8 cellular contexts compared by ENCODE assay signal in genomic region chr18:12703096-12703567, GRCh38. TPM values are rescaled to one million over a fixed set of nuclear protein-coding genes. Genes with fewer than 3 reads are reported as not detected.
DNase-seq lines count a peak whose midpoint lies in the region; ATAC-seq, FAIRE-seq and TF ChIP-seq lines count a peak whose summit lies in the region.

No MANE protein-coding gene starts in this region.

- no peaks in the 10 kb centered on the region for H4K20me1 ChIP-seq in HepG2 (ENCODE audit: insufficient read depth, low read length)

- no peak overlapping the region for H2AFZ ChIP-seq in HepG2 (ENCODE audit: low read length)

- CTCF ChIA-PET in Caco-2 (lab: Charles Lee) = interaction anchor here (1.3 kb wide), 1 partner anchor 326 kb away, joined by 4 read pairs; the partner anchor contains the start of gene AFG3L2
- CTCF ChIA-PET in HepG2 (lab: Yijun Ruan, JAX; ENCODE audit: low intra/inter-chr PET ratio, low total read pairs) = no interaction called here

- peak overlapping the region; percentile 83 for H3K4me2 ChIP-seq in HepG2 (ENCODE audit: low read depth, low read length)

- H3K36me3 Mint-ChIP-seq in Caco-2 (ENCODE audit: insufficient read depth, unreplicated experiment) (peaks cover 53% of the 10 kb centered on the region), type B pancreatic cell (peaks cover 23% of the 10 kb centered on the region)

- H3K27me3 Mint-ChIP-seq in Caco-2 (ENCODE audit: insufficient read depth, unreplicated experiment) (no peaks in the 10 kb centered on the region), type B pancreatic cell (no peaks in the 10 kb centered on the region)

- H3K4me1 ChIP-seq in Caco-2 = peaks cover 19% of the 10 kb centered on the region
- H3K4me1 ChIP-seq in adipocyte (ENCODE audit: control insufficient read depth, insufficient read depth, low read length) = peaks cover 32% of the 10 kb centered on the region
- H3K4me1 ChIP-seq in HepG2 (ENCODE audit: insufficient read depth, low read length) = peaks cover 56% of the 10 kb centered on the region

- TF ChIP-seq RAD21 in HepG2 (CRISPR knock-in tag; IDR thresholded peaks at IDR 0.05) = no peak

- H3K4me3 Mint-ChIP-seq in Caco-2 (ENCODE audit: unreplicated experiment) (peak overlapping the region; percentile 92), type B pancreatic cell (peak overlapping the region; percentile 96)

- no peak for DNase-seq in Caco-2
- DNase-seq in adipocyte (ENCODE audit: low read depth) = no peak
- DNase-seq in HepG2 (ENCODE audit: low spot score) = no peak
- DNase-seq in type B pancreatic cell (ENCODE audit: extremely low spot score, unreplicated experiment) = no peak
- DNase-seq in D721Med (ENCODE audit: insufficient read length, low spot score) = no peak
- DNase-seq in NOMO-1 treated with dmso at 0.1 percent for 144 hours (lab: John Stamatoyannopoulos, UW; ENCODE audit: unreplicated experiment) = no peak

- BruUV-seq in Caco-2 (replicated peaks; lab: Mats Ljungman, UMichigan) = no TSS peak
- no TSS peak for BruUV-seq in HepG2 (replicated peaks; lab: Mats Ljungman, UMichigan)

- H3K9me3 ChIP-seq in Caco-2 = no peaks in the 10 kb centered on the region
- no peaks in the 10 kb centered on the region for H3K9me3 ChIP-seq in adipocyte (ENCODE audit: control insufficient read depth, low read length)
- H3K9me3 ChIP-seq in HepG2 (ENCODE audit: low read length) = no peaks in the 10 kb centered on the region

- in situ Hi-C loops in HepG2 (cut with HindIII; ENCODE audit: extremely low pct_ligation_motif_present, low pct_unique_long_range_greater_than_20kb) = no loop called here

- TF ChIP-seq POLR2A in HepG2 (IDR thresholded peaks at IDR 0.05; ENCODE audit: insufficient read depth in 1 of 2, low read depth in 2 of 2, low read length in 2 of 2) = no peak; a peak in 2 of 4 replicates

- H3K27me3 ChIP-seq in Caco-2 (replicated peaks; ENCODE audit: control insufficient read depth, insufficient read depth, low read length) (no peaks in the 10 kb centered on the region), adipocyte (replicated peaks; ENCODE audit: control insufficient read depth, insufficient read depth, low read length) (no peaks in the 10 kb centered on the region), HepG2 (ENCODE audit: control insufficient read depth in 1 of 2, insufficient read depth in 2 of 2, low read length in 2 of 2) (no peaks in the 10 kb centered on the region; a peak in 2 of 5 replicates)

- H3K27ac Mint-ChIP-seq in Caco-2 (ENCODE audit: unreplicated experiment) (peak overlapping the region; percentile 100), type B pancreatic cell (peak overlapping the region; percentile 91)

- WGBS in HepG2 (ENCODE audit: low lambda C conversion rate) = under 1% methylated on average over 11 of the region's 28 CpGs

- H3K79me2 ChIP-seq in HepG2 (ENCODE audit: insufficient read depth, low read length) = peaks cover 73% of the 10 kb centered on the region

- TF ChIP-seq CTCF in Caco-2 (IDR thresholded peaks at IDR 0.05; ENCODE audit: insufficient read depth in 1 of 2, low read depth in 1 of 2, low read length in 1 of 2, severe bottlenecking in 1 of 2, unreplicated experiment in 1 of 2) = no peak
- no peak for TF ChIP-seq CTCF in HepG2 (CRISPR knock-in tag; IDR thresholded peaks at IDR 0.05)
- TF ChIP-seq CTCF in type B pancreatic cell (conservative IDR thresholded peaks at IDR 0.05) = no peak
- TF ChIP-seq CTCF in D721Med (IDR thresholded peaks at IDR 0.05; ENCODE audit: insufficient read depth, missing control alignments) = no peak

- H3K4me3 ChIP-seq in Caco-2 (ENCODE audit: low read depth, low read length) (peak overlapping the region; percentile 50), adipocyte (ENCODE audit: low read length) (peak overlapping the region; percentile 100), HepG2 (replicated peaks in 1 of 3; ENCODE audit: insufficient read depth in 1 of 3, low read depth in 2 of 3, low read length in 3 of 3) (peak overlapping the region; percentile 91 to 99 (median 93))

- peaks cover 24% of the 10 kb centered on the region for H3K4me1 Mint-ChIP-seq in Caco-2 (ENCODE audit: low read depth, unreplicated experiment)
- peaks cover 38% of the 10 kb centered on the region for H3K4me1 Mint-ChIP-seq in type B pancreatic cell (ENCODE audit: unreplicated experiment)

- H3K9me3 Mint-ChIP-seq in Caco-2 (ENCODE audit: unreplicated experiment) (no peaks in the 10 kb centered on the region), type B pancreatic cell (no peaks in the 10 kb centered on the region)

- POLR2A ChIA-PET in Caco-2 (lab: Charles Lee) = interaction anchor here (0.6 to 1.7 kb wide), 7 partner anchors 10 to 326 kb away, joined by 3 to 9 read pairs (median 4); partner anchors contain the start of genes AFG3L2, CEP192 and PTPN2
- POLR2A ChIA-PET in HepG2 (lab: Yijun Ruan, JAX) = interaction anchor here (0.9 to 2.9 kb wide), 13 partner anchors 9 to 326 kb away, joined by 3 to 15 read pairs (median 5); partner anchors contain the start of genes AFG3L2, CEP192, PTPN2 and SEH1L

- no peak for FAIRE-seq in HepG2 (lab: Jason Lieb, UNC)
- no peak for FAIRE-seq in D721Med (lab: Jason Lieb, UNC)

- H3K36me3 ChIP-seq in Caco-2 (ENCODE audit: control insufficient read depth, insufficient read depth, low read length) (peaks cover 1% of the 10 kb centered on the region; the same call in 1 of the 2 replicates), adipocyte (ENCODE audit: control insufficient read depth, insufficient read depth, low read length, severe bottlenecking) (peaks cover 20% of the 10 kb centered on the region), HepG2 (replicated peaks in 1 of 2; ENCODE audit: control insufficient read depth in 1 of 2, insufficient read depth in 2 of 2, low read length in 2 of 2) (peaks cover 4 to 30% of the 10 kb centered on the region in 2 experiments)

- H3K27ac ChIP-seq in HepG2 (ENCODE audit: extremely low read length, insufficient read depth, low read length) = peak overlapping the region; percentile 89

- ATAC-seq in HG02571 (IDR thresholded peaks at IDR 0.05; ENCODE audit: unreplicated experiment) = peak; percentile 33
- no peak for ATAC-seq in HepG2
- no peak for ATAC-seq in HG02938 (IDR thresholded peaks at IDR 0.05; ENCODE audit: unreplicated experiment)

- TF ChIP-seq EP300 in HepG2 (IDR thresholded peaks at IDR 0.05; ENCODE audit: low read depth in 2 of 2, low read length in 2 of 2) = no peak
- TF ChIP-seq EP300 in HepG2 (CRISPR knock-in tag; IDR thresholded peaks at IDR 0.05; ENCODE audit: borderline replicate concordance) = no peak

- H3K9ac ChIP-seq in adipocyte (ENCODE audit: low read length) (peak overlapping the region; percentile 100), HepG2 (ENCODE audit: insufficient read depth, low read depth, low read length) (peak overlapping the region; percentile 93)

- intact Hi-C loops in Caco-2 (cut with micrococcal nuclease; ENCODE audit: unreplicated experiment) (no loop called here), HepG2 (cut with micrococcal nuclease; ENCODE audit: unreplicated experiment) (no loop called here)

RNA-seq across cellular contexts. Expression of gene PSMG2, which starts 0.3 kb away (rescaled TPM):
- 106 and 108 TPM in 2 replicates for total RNA-seq in Caco-2 (2022)
- 94.8 and 133 TPM in 2 replicates for total RNA-seq in HepG2 (2016; rRNA removed; fragmentation: Illumina TruSeq; extraction: Trizol)
- 45.3 and 48.4 TPM in 2 replicates for total RNA-seq in HepG2 (2016; cell fraction: cytosol; rRNA removed; fragmentation: Illumina TruSeq; extraction: Trizol; ENCODE audit: low read depth)
- total RNA-seq in HepG2 (2016; cell fraction: insoluble cytoplasmic fraction; rRNA removed; fragmentation: Illumina TruSeq; extraction: Trizol) = 94.6 and 133 TPM in 2 replicates
- 77.8 and 78.0 TPM in 2 replicates for total RNA-seq in HepG2 (2016; cell fraction: membrane; rRNA removed; fragmentation: Illumina TruSeq; extraction: Trizol)
- 49.2 and 51.5 TPM in 2 replicates for total RNA-seq in HepG2 (2016; cell fraction: nucleus; rRNA removed; fragmentation: Illumina TruSeq; extraction: Trizol)
- polyA plus RNA-seq in HepG2 (2011; rRNA removed) = 40.8 and 53.4 TPM in 2 replicates
- polyA plus RNA-seq in HepG2 (2011; cell fraction: cytosol; rRNA removed) = 33.3 and 37.5 TPM in 2 replicates
- polyA plus RNA-seq in HepG2 (2011; cell fraction: nucleus; rRNA removed) = 15.1 and 19.9 TPM in 2 replicates
- 60.7 and 69.3 TPM in 2 replicates for polyA plus RNA-seq in HepG2 (2012)
- polyA plus RNA-seq in HepG2 (2016; cell fraction: cytosol; fragmentation: Illumina TruSeq; extraction: Trizol; ENCODE audit: low read depth) = 40.3 and 41.0 TPM in 2 replicates
- 132 and 137 TPM in 2 replicates for polyA plus RNA-seq in HepG2 (2016; cell fraction: insoluble cytoplasmic fraction; fragmentation: Illumina TruSeq; extraction: Trizol; ENCODE audit: low read depth)
- polyA plus RNA-seq in HepG2 (2016; cell fraction: membrane; fragmentation: Illumina TruSeq; extraction: Trizol; ENCODE audit: low read depth) = 67.1 and 72.3 TPM in 2 replicates
- polyA plus RNA-seq in HepG2 (2016; cell fraction: nucleus; fragmentation: Illumina TruSeq; extraction: Trizol; ENCODE audit: insufficient read depth, low read depth) = 76.0 and 78.0 TPM in 2 replicates
- polyA minus RNA-seq in HepG2 (2011; rRNA and poly(A)+ RNA removed; ENCODE audit: low replicate concordance) = 36.2 and 55.8 TPM in 2 replicates
- polyA minus RNA-seq in HepG2 (2011; cell fraction: cytosol; rRNA and poly(A)+ RNA removed) = 33.5 and 35.7 TPM in 2 replicates
- polyA minus RNA-seq in HepG2 (2011; cell fraction: nucleus; rRNA and poly(A)+ RNA removed) = 19.4 and 20.3 TPM in 2 replicates
- total RNA-seq in type B pancreatic cell (ENCODE audit: low replicate concordance) = 57.8 and 59.0 TPM in 2 replicates

RNA-seq across cellular contexts. Expression of gene CEP76, which starts 0.6 kb away (rescaled TPM):
- total RNA-seq in Caco-2 (2022) (26.4 and 29.7 TPM in 2 replicates), HepG2 (2016; rRNA removed; fragmentation: Illumina TruSeq; extraction: Trizol) (15.1 and 19.4 TPM in 2 replicates), type B pancreatic cell (ENCODE audit: low replicate concordance) (12.2 and 12.4 TPM in 2 replicates)
- 4.2 and 4.9 TPM in 2 replicates for total RNA-seq in HepG2 (2016; cell fraction: cytosol; rRNA removed; fragmentation: Illumina TruSeq; extraction: Trizol; ENCODE audit: low read depth)
- total RNA-seq in HepG2 (2016; cell fraction: insoluble cytoplasmic fraction; rRNA removed; fragmentation: Illumina TruSeq; extraction: Trizol) = 15.4 and 19.7 TPM in 2 replicates
- 6.6 and 7.0 TPM in 2 replicates for total RNA-seq in HepG2 (2016; cell fraction: membrane; rRNA removed; fragmentation: Illumina TruSeq; extraction: Trizol)
- 12.6 and 15.6 TPM in 2 replicates for total RNA-seq in HepG2 (2016; cell fraction: nucleus; rRNA removed; fragmentation: Illumina TruSeq; extraction: Trizol)
- polyA plus RNA-seq in HepG2 (2011; rRNA removed) = 10.9 and 13.9 TPM in 2 replicates
- 7.8 and 7.9 TPM in 2 replicates for polyA plus RNA-seq in HepG2 (2011; cell fraction: cytosol; rRNA removed)
- 9.8 and 11.9 TPM in 2 replicates for polyA plus RNA-seq in HepG2 (2011; cell fraction: nucleus; rRNA removed)
- 8.9 TPM in 2 replicates for polyA plus RNA-seq in HepG2 (2012)
- polyA plus RNA-seq in HepG2 (2016; cell fraction: cytosol; fragmentation: Illumina TruSeq; extraction: Trizol; ENCODE audit: low read depth) = 1.2 and 1.3 TPM in 2 replicates
- 13.3 and 15.0 TPM in 2 replicates for polyA plus RNA-seq in HepG2 (2016; cell fraction: insoluble cytoplasmic fraction; fragmentation: Illumina TruSeq; extraction: Trizol; ENCODE audit: low read depth)
- polyA plus RNA-seq in HepG2 (2016; cell fraction: membrane; fragmentation: Illumina TruSeq; extraction: Trizol; ENCODE audit: low read depth) = 1.8 TPM in 2 replicates
- polyA plus RNA-seq in HepG2 (2016; cell fraction: nucleus; fragmentation: Illumina TruSeq; extraction: Trizol; ENCODE audit: insufficient read depth, low read depth) = 13.9 and 14.0 TPM in 2 replicates
- 6.2 and 7.1 TPM in 2 replicates for polyA minus RNA-seq in HepG2 (2011; rRNA and poly(A)+ RNA removed; ENCODE audit: low replicate concordance)
- polyA minus RNA-seq in HepG2 (2011; cell fraction: cytosol; rRNA and poly(A)+ RNA removed) = 8.8 and 9.5 TPM in 2 replicates
- polyA minus RNA-seq in HepG2 (2011; cell fraction: nucleus; rRNA and poly(A)+ RNA removed) = 21.0 and 25.5 TPM in 2 replicates

RNA-seq across cellular contexts. Expression of gene SPIRE1, which starts 45.2 kb away (rescaled TPM):
- 9.2 and 9.5 TPM in 2 replicates for total RNA-seq in Caco-2 (2022)
- total RNA-seq in HepG2 (2016; rRNA removed; fragmentation: Illumina TruSeq; extraction: Trizol) = 21.3 and 28.1 TPM in 2 replicates
- 6.0 and 6.9 TPM in 2 replicates for total RNA-seq in HepG2 (2016; cell fraction: cytosol; rRNA removed; fragmentation: Illumina TruSeq; extraction: Trizol; ENCODE audit: low read depth)
- total RNA-seq in HepG2 (2016; cell fraction: insoluble cytoplasmic fraction; rRNA removed; fragmentation: Illumina TruSeq; extraction: Trizol) = 22.4 and 29.7 TPM in 2 replicates
- 15.7 and 18.0 TPM in 2 replicates for total RNA-seq in HepG2 (2016; cell fraction: membrane; rRNA removed; fragmentation: Illumina TruSeq; extraction: Trizol)
- 19.0 and 22.0 TPM in 2 replicates for total RNA-seq in HepG2 (2016; cell fraction: nucleus; rRNA removed; fragmentation: Illumina TruSeq; extraction: Trizol)
- 9.9 and 10.1 TPM in 2 replicates for polyA plus RNA-seq in HepG2 (2011; rRNA removed)
- polyA plus RNA-seq in HepG2 (2011; cell fraction: cytosol; rRNA removed) = 6.6 and 8.9 TPM in 2 replicates
- polyA plus RNA-seq in HepG2 (2011; cell fraction: nucleus; rRNA removed) = 6.8 and 7.4 TPM in 2 replicates
- polyA plus RNA-seq in HepG2 (2012) = 8.4 and 12.6 TPM in 2 replicates
- polyA plus RNA-seq in HepG2 (2016; cell fraction: cytosol; fragmentation: Illumina TruSeq; extraction: Trizol; ENCODE audit: low read depth) = 1.8 and 2.3 TPM in 2 replicates
- polyA plus RNA-seq in HepG2 (2016; cell fraction: insoluble cytoplasmic fraction; fragmentation: Illumina TruSeq; extraction: Trizol; ENCODE audit: low read depth) = 19.3 and 20.2 TPM in 2 replicates
- 6.7 and 7.2 TPM in 2 replicates for polyA plus RNA-seq in HepG2 (2016; cell fraction: membrane; fragmentation: Illumina TruSeq; extraction: Trizol; ENCODE audit: low read depth)
- polyA plus RNA-seq in HepG2 (2016; cell fraction: nucleus; fragmentation: Illumina TruSeq; extraction: Trizol; ENCODE audit: insufficient read depth, low read depth) = 28.6 and 33.9 TPM in 2 replicates
- polyA minus RNA-seq in HepG2 (2011; rRNA and poly(A)+ RNA removed; ENCODE audit: low replicate concordance) = 14.8 and 27.8 TPM in 2 replicates
- 13.6 and 18.8 TPM in 2 replicates for polyA minus RNA-seq in HepG2 (2011; cell fraction: cytosol; rRNA and poly(A)+ RNA removed)
- polyA minus RNA-seq in HepG2 (2011; cell fraction: nucleus; rRNA and poly(A)+ RNA removed) = 14.2 and 17.7 TPM in 2 replicates
- total RNA-seq in type B pancreatic cell (ENCODE audit: low replicate concordance) = 11.8 and 25.2 TPM in 2 replicates

Comparison
In these comparisons a context has a peak if more than half of its experiments do, and no peak if none do; other contexts are left out.
1. H3K4me3 ChIP-seq: peak in every context shown above with its lines; median percentile 100 in adipocyte; 93 in HepG2; 50 in Caco-2.